1 cellular context compared by ENCODE assay signal in genomic region chr14:105201928-105202513, GRCh38.
TF ChIP-seq lines count a peak whose summit lies in the region.

No MANE protein-coding gene starts in this region.

TF ChIP-seq in K562, 482 proteins besides CTCF, POLR2A, EP300 and RAD21:
- no peak for TF ChIP-seq SMAD1 (IDR thresholded peaks at IDR 0.05; ENCODE audit: low read depth, low read length, partially characterized antibody)
- no peak for TF ChIP-seq ARID4B (CRISPR knock-in tag; IDR thresholded peaks at IDR 0.05)
- no peak for TF ChIP-seq PREB (CRISPR knock-in tag; IDR thresholded peaks at IDR 0.05)
- no peak for TF ChIP-seq ZNF24 (IDR thresholded peaks at IDR 0.05)
- 0 out of 2 replicates have a peak, but pooled peaks have one; percentile 16 for TF ChIP-seq EGR1 (conservative IDR thresholded peaks at IDR 0.05)
- no peak for TF ChIP-seq ZBED1 (IDR thresholded peaks at IDR 0.05)
- TF ChIP-seq CREB1 (IDR thresholded peaks at IDR 0.05): no peak
- no peak for TF ChIP-seq CREB1 (CRISPR knock-in tag; IDR thresholded peaks at IDR 0.05)
